ENCODE assay signal across 8 cellular contexts in genomic region chr2:148926291-148926961, GRCh38. TPM values are rescaled to one million over a fixed set of nuclear protein-coding genes. Genes with fewer than 3 reads are reported as not detected.
DNase-seq lines count a peak whose midpoint lies in the region; ATAC-seq and TF ChIP-seq lines count a peak whose summit lies in the region.

No MANE protein-coding gene starts in this region.

- H3K9ac ChIP-seq in NT2/D1 (ENCODE audit: insufficient read length, low read depth), result no peak overlapping the region

- intact Hi-C loops in Right ventricle myocardium inferior (cut with DNase I), result no loop called here
- intact Hi-C loops in psoas muscle (cut with DNase I), result no loop called here

- no peaks in the 10 kb centered on the region for H3K36me3 ChIP-seq in right atrium auricular region
- peaks cover 30% of the 10 kb centered on the region for H3K36me3 ChIP-seq in NT2/D1 (ENCODE audit: insufficient read depth, insufficient read length, low read length)
- H3K36me3 ChIP-seq in psoas muscle (ENCODE audit: insufficient read depth in 1 of 2, low read depth in 1 of 2), result no peaks in the 10 kb centered on the region

- H3K4me1 Mint-ChIP-seq in activated T-helper 17 cell treated with anti-CD3 and anti-CD28 coated beads, Interleukin-2, amount 50 U/mL, for 72 hours, result peaks cover 24% of the 10 kb centered on the region

- H3K4me1 ChIP-seq in right atrium auricular region (no peaks in the 10 kb centered on the region), NT2/D1 (ENCODE audit: insufficient read depth, insufficient read length) (peaks cover 6% of the 10 kb centered on the region), psoas muscle (no peaks in the 10 kb centered on the region)

- no peaks in the 10 kb centered on the region for H3K9me3 ChIP-seq in right atrium auricular region
- no peaks in the 10 kb centered on the region for H3K9me3 ChIP-seq in NT2/D1 (ENCODE audit: insufficient read depth, low read length)
- H3K9me3 ChIP-seq in psoas muscle, result no peaks in the 10 kb centered on the region

- H3K27ac ChIP-seq in right atrium auricular region, result no peak overlapping the region
- H3K27ac ChIP-seq in psoas muscle, result no peak overlapping the region

- H3K4me3 ChIP-seq in right atrium auricular region (peak overlapping the region in 1 of 2 donors; percentile 4), NT2/D1 (ENCODE audit: insufficient read length, low read depth) (no peak overlapping the region), psoas muscle (no peak overlapping the region)

- ATAC-seq in Right ventricle myocardium inferior (peak; percentile 48), HG02852 (IDR thresholded peaks at IDR 0.05; ENCODE audit: unreplicated experiment) (peak; percentile 81), psoas muscle (no peak)
- peak; percentile 81 for ATAC-seq in activated T-helper 17 cell treated with anti-CD3 and anti-CD28 coated beads, Interleukin-2, amount 50 U/mL, for 72 hours (replicated peaks)

- H3K27me3 ChIP-seq in right atrium auricular region (no peaks in the 10 kb centered on the region), NT2/D1 (ENCODE audit: insufficient read depth, insufficient read length) (no peaks in the 10 kb centered on the region), psoas muscle (ENCODE audit: insufficient read depth in 3 of 3, low read length in 2 of 3) (no peaks in the 10 kb centered on the region)

- DNase-seq in Right ventricle myocardium inferior (ENCODE audit: missing footprints) (no peak), right atrium auricular region (ENCODE audit: low spot score) (no peak), NT2/D1 (ENCODE audit: low read depth, low spot score) (peak; percentile 28), glomerular endothelial cell (ENCODE audit: extremely low read depth, low read depth, low spot score) (peak; percentile 10), psoas muscle (no peak), NCI-H2107 (lab: John Stamatoyannopoulos, UW) (no peak)

- WGBS in psoas muscle, 3 donors, result 72 to 74% (median 72%) methylated on average over 32 to 33 of the region's 33 CpGs

- peaks cover 60% of the 10 kb centered on the region for H3K36me3 Mint-ChIP-seq in activated T-helper 17 cell treated with anti-CD3 and anti-CD28 coated beads, Interleukin-2, amount 50 U/mL, for 72 hours (ENCODE audit: low read depth)

- H3K27me3 Mint-ChIP-seq in activated T-helper 17 cell treated with anti-CD3 and anti-CD28 coated beads, Interleukin-2, amount 50 U/mL, for 72 hours, result no peaks in the 10 kb centered on the region

- peak overlapping the region; percentile 96 for H3K27ac Mint-ChIP-seq in activated T-helper 17 cell treated with anti-CD3 and anti-CD28 coated beads, Interleukin-2, amount 50 U/mL, for 72 hours

- peak overlapping the region; percentile 95 for H3K4me3 Mint-ChIP-seq in activated T-helper 17 cell treated with anti-CD3 and anti-CD28 coated beads, Interleukin-2, amount 50 U/mL, for 72 hours

- no peaks in the 10 kb centered on the region for H3K9me3 Mint-ChIP-seq in activated T-helper 17 cell treated with anti-CD3 and anti-CD28 coated beads, Interleukin-2, amount 50 U/mL, for 72 hours

- TF ChIP-seq CTCF in right atrium auricular region (IDR thresholded peaks at IDR 0.05) (peak in 1 of 2 donors; percentile 69), psoas muscle (IDR thresholded peaks at IDR 0.05) (peak; percentile 38)

RNA-seq across cellular contexts. Expression of gene KIF5C, which starts 51.4 kb away (rescaled TPM):
- total RNA-seq in Right ventricle myocardium inferior, result 0.87 TPM
- 1 to 10 TPM; 1.6 to 2.2 TPM for total RNA-seq in right atrium auricular region
- total RNA-seq in activated T-helper 17 cell treated with anti-CD3 and anti-CD28 coated beads, Interleukin-2, amount 50 U/mL, for 72 hours, result 10 to 100 TPM; 33.1 to 43.8 TPM
- 0.58 and 1.6 TPM in 2 replicates for total RNA-seq in glomerular endothelial cell
- 1 to 10 TPM in 1 of 4 donors, under 1 TPM in 3; 0.22 to 1.1 (median 0.58) TPM for total RNA-seq in psoas muscle
- polyA plus RNA-seq in psoas muscle, result under 1 TPM; 0.31 to 0.72 (median 0.59) TPM

Comparison
In these comparisons a context has a peak if more than half of its experiments do, and no peak if none do; other contexts are left out.
1. ATAC-seq: peak in Right ventricle myocardium inferior (single experiment), HG02852 (single experiment) and activated T-helper 17 cell treated with anti-CD3 and anti-CD28 coated beads, Interleukin-2, amount 50 U/mL, for 72 hours (single experiment); none in psoas muscle (0 of 4).
2. DNase-seq: peak in NT2/D1 (single experiment) and glomerular endothelial cell (single experiment); none in Right ventricle myocardium inferior (single experiment), right atrium auricular region (single experiment), psoas muscle (0 of 2) and NCI-H2107 (single experiment).
3. RNA of gene KIF5C, which starts 51.4 kb away (total RNA-seq): 33.1 to 43.8 TPM in activated T-helper 17 cell treated with anti-CD3 and anti-CD28 coated beads, Interleukin-2, amount 50 U/mL, for 72 hours; 1.6 to 2.2 TPM in right atrium auricular region, 0.87 TPM in Right ventricle myocardium inferior (single experiment), 0.22 to 1.1 TPM in psoas muscle and 0.58 to 1.6 TPM in glomerular endothelial cell; every median in the first group is over 10 times any median in the second.